Comparison of ENCODE assay signal across 17 cellular contexts in genomic region chr1:221608835-221609320, GRCh38.
DNase-seq lines count a peak whose midpoint lies in the region; ATAC-seq and TF ChIP-seq lines count a peak whose summit lies in the region.
"Had no signal": no experiment of that assay in that cellular context is flagged by ENCODE, and none has a peak within 500 bp of the region (broad histone marks: within the 10 kb centered on the region; RNA-seq: fewer than 3 reads in every experiment).

No MANE protein-coding gene starts in this region.

- H3K27me3 Mint-ChIP-seq in T-cell = no peaks in the 10 kb centered on the region
- H3K27me3 Mint-ChIP-seq: B cell had no signal

- H3K23ac ChIP-seq in IMR-90 (ENCODE audit: low read depth, low read length) = no peak overlapping the region

- no peak overlapping the region for H2AK5ac ChIP-seq in IMR-90 (ENCODE audit: low read depth, low read length)

- no peaks in the 10 kb centered on the region for H3K27me3 ChIP-seq in IMR-90 (ENCODE audit: control insufficient read depth, insufficient read depth, low read length)
- H3K27me3 ChIP-seq in adipocyte (replicated peaks; ENCODE audit: control insufficient read depth, insufficient read depth, low read length) = no peaks in the 10 kb centered on the region
- H3K27me3 ChIP-seq: BLaER1 had no signal

- no peaks in the 10 kb centered on the region for H3K4me1 Mint-ChIP-seq in T-cell
- H3K4me1 Mint-ChIP-seq: B cell had no signal

- H2AFZ ChIP-seq in IMR-90 (replicated peaks; ENCODE audit: low read length, poor library complexity) = no peak overlapping the region

- no peak overlapping the region for H4K91ac ChIP-seq in IMR-90 (ENCODE audit: insufficient read depth, low read depth, low read length)

- peaks cover 3% of the 10 kb centered on the region for H3K4me1 ChIP-seq in IMR-90 (ENCODE audit: control insufficient read depth, insufficient read depth, low read length)
- H3K4me1 ChIP-seq in adipocyte (ENCODE audit: control insufficient read depth, insufficient read depth, low read length) = peaks cover 24% of the 10 kb centered on the region
- H3K4me1 ChIP-seq: BLaER1, HAP-1 had no signal

- ATAC-seq in IMR-90 (ENCODE audit: low read depth) (no peak), T-cell (replicated peaks in 1 of 4) (no peak)
- ATAC-seq: CD8-positive, alpha-beta T cell had no signal

- no peak overlapping the region for H3K14ac ChIP-seq in IMR-90 (replicated peaks; ENCODE audit: low read depth, low read length)

- no peak overlapping the region for H4K8ac ChIP-seq in IMR-90 (ENCODE audit: low read depth in 2 of 2, low read length in 2 of 2)

- no peak overlapping the region for H3K27ac Mint-ChIP-seq in T-cell
- H3K27ac Mint-ChIP-seq: B cell; CD4-positive, CD25-positive, alpha-beta regulatory T cell; CD8-positive, alpha-beta T cell; HFFc6 had no signal

- no peak overlapping the region for H2BK15ac ChIP-seq in IMR-90 (ENCODE audit: low read depth, low read length)

- no peaks in the 10 kb centered on the region for H3K79me1 ChIP-seq in IMR-90 (ENCODE audit: low read depth in 1 of 2, low read length in 2 of 2)

- no peak for TF ChIP-seq CTCF in IMR-90 (conservative IDR thresholded peaks at IDR 0.05; ENCODE audit: low read depth, low read length)

- POLR2A ChIA-PET in IMR-90 (lab: Charles Lee; ENCODE audit: unreplicated experiment) = no interaction called here
- POLR2A ChIA-PET in T-cell (lab: Charles Lee) = no interaction called here

- intact Hi-C loops in IMR-90 (cut with micrococcal nuclease) = no loop called here

- peak; percentile 2 for DNase-seq in EL
- DNase-seq in IMR-90 = peak; percentile 10
- DNase-seq in adipocyte (ENCODE audit: low read depth) = peak; percentile 19
- DNase-seq in T-cell = no peak
- DNase-seq in iPS-NIHi7 (ENCODE audit: extremely low spot score) = no peak
- no peak for DNase-seq in activated CD4-positive, CD25-positive, alpha-beta regulatory T cell treated with anti-CD3 and anti-CD28 coated beads, Interleukin-2, amount 50 U/mL, for 72 hours
- DNase-seq: Caco-2; CD4-positive, CD25-positive, alpha-beta regulatory T cell; CD8-positive, alpha-beta T cell; DMS 273 treated with DMSO at 0.1 percent for 48 hours; DMS79; GOT3; HFFc6 had no signal

- H3K18ac ChIP-seq in IMR-90 (ENCODE audit: low read depth, low read length) = no peak overlapping the region

- H3K4ac ChIP-seq in IMR-90 (ENCODE audit: low read depth, low read length) = no peak overlapping the region

- TF ChIP-seq POLR2A in IMR-90 (IDR thresholded peaks at IDR 0.05; ENCODE audit: low read depth, low read length) = no peak

- H3K4me3 ChIP-seq in IMR-90 (ENCODE audit: insufficient read depth, low read depth, low read length) (no peak overlapping the region), adipocyte (ENCODE audit: low read length) (no peak overlapping the region)
- H3K4me3 ChIP-seq: BLaER1, HAP-1 had no signal

- H3K36me3 Mint-ChIP-seq in T-cell = no peaks in the 10 kb centered on the region
- H3K36me3 Mint-ChIP-seq: CD4-positive, CD25-positive, alpha-beta regulatory T cell; CD8-positive, alpha-beta T cell had no signal

- H3K4me2 ChIP-seq in IMR-90 (ENCODE audit: low read depth, low read length) = no peak overlapping the region
- H3K4me2 ChIP-seq: BLaER1 had no signal

- CTCF ChIA-PET in IMR-90 (lab: Yijun Ruan, JAX) = interaction anchor here (0.8 kb wide), 1 partner anchor 8 kb away, joined by 3 read pairs; no protein-coding TSS in a partner anchor
- CTCF ChIA-PET in T-cell (lab: Charles Lee) = interaction anchor here in 1 of 2 donors (0.6 kb wide), 1 partner anchor 738 kb away, joined by 6 read pairs; no protein-coding TSS in a partner anchor

- H3K9ac ChIP-seq in IMR-90 (ENCODE audit: low read depth, low read length) (no peak overlapping the region), adipocyte (ENCODE audit: low read length) (no peak overlapping the region)
- H3K9ac ChIP-seq: BLaER1 had no signal

- H2BK5ac ChIP-seq in IMR-90 (ENCODE audit: low read depth, low read length, poor library complexity, severe bottlenecking) = no peak overlapping the region

- H3K9me3 ChIP-seq in IMR-90 (ENCODE audit: control insufficient read depth, insufficient read depth, low read length) (no peaks in the 10 kb centered on the region), adipocyte (ENCODE audit: control insufficient read depth, low read length) (no peaks in the 10 kb centered on the region)
- H3K9me3 ChIP-seq: BLaER1, Caco-2, HAP-1 had no signal

- no TSS peak for BruUV-seq in IMR-90 (replicated peaks; lab: Mats Ljungman, UMichigan)

- no peak overlapping the region for H2BK120ac ChIP-seq in IMR-90 (ENCODE audit: low read depth, low read length)

- H3K9me1 ChIP-seq in IMR-90 (ENCODE audit: insufficient read depth, low read length) = peaks cover 8% of the 10 kb centered on the region

- H3K36me3 ChIP-seq in IMR-90 (ENCODE audit: control insufficient read depth, insufficient read depth, low read length) (no peaks in the 10 kb centered on the region), adipocyte (ENCODE audit: control insufficient read depth, insufficient read depth, low read length, severe bottlenecking) (no peaks in the 10 kb centered on the region)
- H3K36me3 ChIP-seq: BLaER1, HAP-1 had no signal

- no peak for TF ChIP-seq RAD21 in IMR-90 (IDR thresholded peaks at IDR 0.05; ENCODE audit: low read length)

- H3K4me3 Mint-ChIP-seq in T-cell = no peak overlapping the region
- H3K4me3 Mint-ChIP-seq: B cell; CD4-positive, CD25-positive, alpha-beta regulatory T cell; CD8-positive, alpha-beta T cell; HFFc6 had no signal

- H2AK9ac ChIP-seq in IMR-90 (replicated peaks; ENCODE audit: low read depth, low read length, poor library complexity) = no peak overlapping the region

- no peak overlapping the region for H3K27ac ChIP-seq in IMR-90 (ENCODE audit: insufficient read depth, low read length)
- H3K27ac ChIP-seq: BLaER1, C4-2B had no signal

- no peaks in the 10 kb centered on the region for H4K20me1 ChIP-seq in IMR-90 (ENCODE audit: insufficient read depth, low read length)
- H4K20me1 ChIP-seq: BLaER1 had no signal

- no peak overlapping the region for H2BK20ac ChIP-seq in IMR-90 (ENCODE audit: low read depth, low read length)

- in situ Hi-C loops in IMR-90 (cut with MboI; ENCODE audit: low sequenced_read_pairs) = no loop called here

- no peaks in the 10 kb centered on the region for H3K9me3 Mint-ChIP-seq in T-cell
- H3K9me3 Mint-ChIP-seq: CD8-positive, alpha-beta T cell; HFFc6 had no signal

- no peak overlapping the region for H4K5ac ChIP-seq in IMR-90 (ENCODE audit: low read depth, low read length)

- dilution Hi-C loops in IMR-90 (cut with HindIII; ENCODE audit: low sequenced_read_pairs, unreplicated experiment) = no loop called here

- no peak overlapping the region for H3K56ac ChIP-seq in IMR-90 (ENCODE audit: extremely low read depth, insufficient read depth, low read length)

TF ChIP-seq in IMR-90, 13 proteins besides CTCF, POLR2A, EP300 and RAD21:
- TF ChIP-seq FOS (IDR thresholded peaks at IDR 0.05; ENCODE audit: low read depth, low read length) (no peak), MXI1 (IDR thresholded peaks at IDR 0.05; ENCODE audit: borderline replicate concordance, low read depth, low read length) (no peak)

Comparison
In these comparisons a context has a peak if more than half of its experiments do, and no peak if none do; other contexts are left out.
1. DNase-seq: peak in EL (single experiment), IMR-90 (single experiment) and adipocyte (single experiment); none in T-cell (0 of 34), iPS-NIHi7 (single experiment) and activated CD4-positive, CD25-positive, alpha-beta regulatory T cell treated with anti-CD3 and anti-CD28 coated beads, Interleukin-2, amount 50 U/mL, for 72 hours (single experiment).